In the genomic region with DNA sequence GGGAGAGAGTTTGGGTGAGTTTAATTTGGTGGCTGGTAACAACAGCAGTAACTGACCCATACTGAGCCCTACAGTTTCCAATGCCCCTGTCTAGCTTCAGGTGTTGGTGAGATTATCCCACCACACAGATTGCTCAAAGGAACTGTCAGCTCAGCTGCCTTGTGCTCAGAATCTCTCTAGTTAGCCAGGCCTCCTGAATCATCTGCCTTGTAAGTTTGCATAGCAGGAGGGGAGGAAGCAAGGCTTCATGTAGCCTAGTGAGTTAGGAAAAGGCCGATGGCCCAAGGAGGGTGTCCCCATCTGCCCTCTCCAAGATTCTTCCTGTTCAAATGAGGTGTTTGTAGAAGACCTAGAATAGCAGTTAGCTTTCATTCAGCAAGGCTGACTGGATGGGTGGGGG, we compare ENCODE assay signal across 19 cellular contexts.
DNase-seq lines count a peak whose midpoint lies in the region; ATAC-seq, FAIRE-seq and TF ChIP-seq lines count a peak whose summit lies in the region.
"Had no signal": no experiment of that assay in that cellular context is flagged by ENCODE, and none has a peak within 500 bp of the region (broad histone marks: within the 10 kb centered on the region; RNA-seq: fewer than 3 reads in every experiment).

No MANE protein-coding gene starts in this region.

- WGBS in right cardiac atrium: 86% methylated on average over 1 of the region's 1 CpG
- no CpG with 5 or more reads among the region's 1 CpG for WGBS in gastroesophageal sphincter (ENCODE audit: low coverage in 1 of 2), 2 donors
- 67% methylated on average over 1 of the region's 1 CpG for WGBS in HepG2 (ENCODE audit: low lambda C conversion rate)

- H3K4me3 Mint-ChIP-seq in CD4-positive, alpha-beta T cell: no peak overlapping the region
- H3K4me3 Mint-ChIP-seq: activated CD4-positive, alpha-beta memory T cell treated with anti-CD3 and anti-CD28 coated beads, Interleukin-2, amount 10 ng/mL, durations not matched to agents 7 days and 5 days; activated naive CD8-positive, alpha-beta T cell; activated T-cell treated with anti-CD3 and anti-CD28 coated beads, Interleukin-2, amount 50 U/mL, for 4 hours; GM23338; natural killer cell had no signal

- H3K79me2 ChIP-seq in HepG2 (ENCODE audit: insufficient read depth, low read length): no peaks in the 10 kb centered on the region

- H3K4me2 ChIP-seq in HepG2 (ENCODE audit: low read depth, low read length): no peak overlapping the region
- H3K4me2 ChIP-seq: GM23338 had no signal

- H3K36me3 ChIP-seq in adipocyte (ENCODE audit: control insufficient read depth, insufficient read depth, low read length, severe bottlenecking): no peaks in the 10 kb centered on the region
- peaks cover 0 to 4% of the 10 kb centered on the region in 2 donors for H3K36me3 ChIP-seq in gastroesophageal sphincter
- H3K36me3 ChIP-seq in HepG2 (replicated peaks in 1 of 2; ENCODE audit: control insufficient read depth in 1 of 2, insufficient read depth in 2 of 2, low read length in 2 of 2): no peaks in the 10 kb centered on the region

- no peak overlapping the region for H3K9ac ChIP-seq in adipocyte (ENCODE audit: low read length)
- no peak overlapping the region for H3K9ac ChIP-seq in HepG2 (ENCODE audit: insufficient read depth, low read depth, low read length)

- DNase-seq in right cardiac atrium: no peak
- DNase-seq in cardiac septum (ENCODE audit: low spot score): no peak
- DNase-seq in adipocyte (ENCODE audit: low read depth): peak; percentile 30
- DNase-seq in CD4-positive, alpha-beta T cell: no peak
- no peak for DNase-seq in HepG2 (ENCODE audit: low spot score)
- DNase-seq: activated CD4-positive, alpha-beta memory T cell treated with anti-CD3 and anti-CD28 coated beads, Interleukin-2, amount 10 ng/mL, durations not matched to agents 7 days and 5 days; activated T-cell treated with anti-CD3 and anti-CD28 coated beads, Interleukin-2, amount 50 U/mL, for 4 hours; COR-L47; natural killer cell; NCI-H1436 treated with DMSO at 0.1 percent for 48 hours; NCI-H345; psoas muscle had no signal

- POLR2A ChIA-PET in CD4-positive, alpha-beta T cell (lab: Charles Lee): interaction anchor here (0.6 to 0.7 kb wide), 2 partner anchors 11 to 32 kb away, joined by 3 to 5 read pairs; no protein-coding TSS in a partner anchor
- POLR2A ChIA-PET in HepG2 (lab: Yijun Ruan, JAX): no interaction called here

- H3K4me3 ChIP-seq in right cardiac atrium (ENCODE audit: low read length): no peak overlapping the region
- no peak overlapping the region for H3K4me3 ChIP-seq in adipocyte (ENCODE audit: low read length)
- no peak overlapping the region for H3K4me3 ChIP-seq in gastroesophageal sphincter
- H3K4me3 ChIP-seq in HepG2 (replicated peaks in 1 of 3; ENCODE audit: insufficient read depth in 1 of 3, low read depth in 2 of 3, low read length in 3 of 3): no peak overlapping the region
- H3K4me3 ChIP-seq: GM23338, psoas muscle had no signal

- intact Hi-C loops in right cardiac atrium (cut with DNase I) (no loop called here), cardiac septum (cut with DNase I) (no loop called here), HepG2 (cut with micrococcal nuclease; ENCODE audit: unreplicated experiment) (no loop called here)
- intact Hi-C loops in CD4-positive, alpha-beta T cell (cut with DNase I, micrococcal nuclease): no loop called here

- peaks cover 21% of the 10 kb centered on the region for H3K4me1 Mint-ChIP-seq in CD4-positive, alpha-beta T cell (ENCODE audit: low read depth)
- H3K4me1 Mint-ChIP-seq: GM23338 had no signal

- H3K9me3 Mint-ChIP-seq in CD4-positive, alpha-beta T cell: no peaks in the 10 kb centered on the region
- H3K9me3 Mint-ChIP-seq: activated CD4-positive, alpha-beta memory T cell treated with anti-CD3 and anti-CD28 coated beads, Interleukin-2, amount 10 ng/mL, durations not matched to agents 7 days and 5 days; activated T-cell treated with anti-CD3 and anti-CD28 coated beads, Interleukin-2, amount 50 U/mL, for 4 hours; GM23338; natural killer cell had no signal

- TF ChIP-seq CTCF in gastroesophageal sphincter (IDR thresholded peaks at IDR 0.05) (no peak), HepG2 (CRISPR knock-in tag; IDR thresholded peaks at IDR 0.05) (no peak)
- TF ChIP-seq CTCF in CD4-positive, alpha-beta T cell (IDR thresholded peaks at IDR 0.05): no peak

- in situ Hi-C loops in HepG2 (cut with HindIII; ENCODE audit: extremely low pct_ligation_motif_present, low pct_unique_long_range_greater_than_20kb): no loop called here

- no peak for TF ChIP-seq EP300 in gastroesophageal sphincter (IDR thresholded peaks at IDR 0.05)
- no peak for TF ChIP-seq EP300 in HepG2 (IDR thresholded peaks at IDR 0.05; ENCODE audit: low read depth in 2 of 2, low read length in 2 of 2)
- TF ChIP-seq EP300 in HepG2 (CRISPR knock-in tag; IDR thresholded peaks at IDR 0.05; ENCODE audit: borderline replicate concordance): no peak

- peak overlapping the region; percentile 21 for H3K27ac ChIP-seq in right cardiac atrium (ENCODE audit: low read length)
- peak overlapping the region in 3 of 4 donors; percentile 5 to 80 (median 74) for H3K27ac ChIP-seq in gastroesophageal sphincter
- H3K27ac ChIP-seq in CD4-positive, alpha-beta T cell (ENCODE audit: low read depth, low read length): no peak overlapping the region
- no peak overlapping the region for H3K27ac ChIP-seq in HepG2 (ENCODE audit: extremely low read length, insufficient read depth, low read length)
- H3K27ac ChIP-seq: psoas muscle had no signal

- H3K4me1 ChIP-seq in right cardiac atrium (ENCODE audit: control insufficient read depth, insufficient read depth, low read length) (peaks cover 17% of the 10 kb centered on the region), adipocyte (ENCODE audit: control insufficient read depth, insufficient read depth, low read length) (peaks cover 18% of the 10 kb centered on the region), gastroesophageal sphincter (peaks cover 17 to 79% (median 17%) of the 10 kb centered on the region in 3 donors), HepG2 (ENCODE audit: insufficient read depth, low read length) (0 out of 2 replicates have a peak, but pooled peaks cover 7% of the 10 kb centered on the region)

- H3K9me3 ChIP-seq in right cardiac atrium (ENCODE audit: control insufficient read depth, low read length) (no peaks in the 10 kb centered on the region), adipocyte (ENCODE audit: control insufficient read depth, low read length) (no peaks in the 10 kb centered on the region), gastroesophageal sphincter (no peaks in the 10 kb centered on the region), HepG2 (ENCODE audit: low read length) (no peaks in the 10 kb centered on the region)
- no peaks in the 10 kb centered on the region for H3K9me3 ChIP-seq in CD4-positive, alpha-beta T cell (ENCODE audit: control insufficient read depth, low read length)
- H3K9me3 ChIP-seq: psoas muscle had no signal

- no peak for TF ChIP-seq RAD21 in HepG2 (CRISPR knock-in tag; IDR thresholded peaks at IDR 0.05)

- ATAC-seq in right cardiac atrium (no peak), gastroesophageal sphincter (no peak), HG03565 (IDR thresholded peaks at IDR 0.05; ENCODE audit: unreplicated experiment) (no peak), HepG2 (no peak), HG02678 (IDR thresholded peaks at IDR 0.05; ENCODE audit: unreplicated experiment) (no peak)
- ATAC-seq in CD4-positive, alpha-beta T cell (ENCODE audit: poor library complexity): no peak
- ATAC-seq: activated T-cell treated with anti-CD3 and anti-CD28 coated beads, Interleukin-2, amount 50 U/mL, for 4 hours; GM23338; natural killer cell; psoas muscle had no signal

- CTCF ChIA-PET in CD4-positive, alpha-beta T cell (lab: Charles Lee): interaction anchor here (1.3 kb wide), 1 partner anchor 12 kb away, joined by 3 read pairs; no protein-coding TSS in a partner anchor
- CTCF ChIA-PET in HepG2 (lab: Yijun Ruan, JAX; ENCODE audit: low intra/inter-chr PET ratio, low total read pairs): no interaction called here

- no peaks in the 10 kb centered on the region for H3K36me3 Mint-ChIP-seq in CD4-positive, alpha-beta T cell (ENCODE audit: low read depth)
- H3K36me3 Mint-ChIP-seq: natural killer cell had no signal

- FAIRE-seq in HepG2 (lab: Jason Lieb, UNC): no peak
- FAIRE-seq: endometrium, GM12891 had no signal

- no TSS peak for BruUV-seq in HepG2 (replicated peaks; lab: Mats Ljungman, UMichigan)

- H4K20me1 ChIP-seq in HepG2 (ENCODE audit: insufficient read depth, low read length): no peaks in the 10 kb centered on the region

- H3K27me3 ChIP-seq in right cardiac atrium (ENCODE audit: control insufficient read depth, insufficient read depth): no peaks in the 10 kb centered on the region
- no peaks in the 10 kb centered on the region for H3K27me3 ChIP-seq in adipocyte (replicated peaks; ENCODE audit: control insufficient read depth, insufficient read depth, low read length)
- H3K27me3 ChIP-seq in gastroesophageal sphincter: no peaks in the 10 kb centered on the region
- H3K27me3 ChIP-seq in CD4-positive, alpha-beta T cell (ENCODE audit: control insufficient read depth, insufficient read depth, low read length): no peaks in the 10 kb centered on the region
- no peaks in the 10 kb centered on the region for H3K27me3 ChIP-seq in HepG2 (ENCODE audit: control insufficient read depth in 1 of 2, insufficient read depth in 2 of 2, low read length in 2 of 2)

- TF ChIP-seq POLR2A in gastroesophageal sphincter (IDR thresholded peaks at IDR 0.05): no peak
- TF ChIP-seq POLR2A in HepG2 (IDR thresholded peaks at IDR 0.05; ENCODE audit: insufficient read depth in 1 of 2, low read depth in 2 of 2, low read length in 2 of 2): no peak

- H3K27ac Mint-ChIP-seq in CD4-positive, alpha-beta T cell: no peak overlapping the region
- H3K27ac Mint-ChIP-seq: activated CD4-positive, alpha-beta memory T cell treated with anti-CD3 and anti-CD28 coated beads, Interleukin-2, amount 10 ng/mL, durations not matched to agents 7 days and 5 days; GM23338; natural killer cell had no signal

- no peak overlapping the region for H2AFZ ChIP-seq in HepG2 (ENCODE audit: low read length)
- H2AFZ ChIP-seq: GM23338 had no signal

- H3K27me3 Mint-ChIP-seq in CD4-positive, alpha-beta T cell: no peaks in the 10 kb centered on the region
- H3K27me3 Mint-ChIP-seq: activated CD4-positive, alpha-beta memory T cell treated with anti-CD3 and anti-CD28 coated beads, Interleukin-2, amount 10 ng/mL, durations not matched to agents 7 days and 5 days; activated naive CD8-positive, alpha-beta T cell had no signal

TF ChIP-seq in HepG2, 621 proteins besides CTCF, POLR2A, EP300 and RAD21 (continues in another document):
- TF ChIP-seq IKZF1 (IDR thresholded peaks at IDR 0.05) (no peak), ZNF781 (CRISPR knock-in tag; IDR thresholded peaks at IDR 0.05; ENCODE audit: borderline replicate concordance, not compliant biosample characterization) (no peak), ZNF121 (CRISPR knock-in tag; IDR thresholded peaks at IDR 0.05) (no peak), ZNF430 (CRISPR knock-in tag; IDR thresholded peaks at IDR 0.05) (no peak)

Comparison
In these comparisons a context has a peak if more than half of its experiments do, and no peak if none do; other contexts are left out.
1. H3K27ac ChIP-seq: peak in right cardiac atrium (single experiment) and gastroesophageal sphincter (3 of 4); none in CD4-positive, alpha-beta T cell (single experiment) and HepG2 (single experiment).